8 cellular contexts compared by ENCODE assay signal in genomic region chr2:39227628-39228412, GRCh38. TPM values are rescaled to one million over a fixed set of nuclear protein-coding genes. Genes with fewer than 3 reads are reported as not detected.
DNase-seq lines count a peak whose midpoint lies in the region; ATAC-seq and TF ChIP-seq lines count a peak whose summit lies in the region.

No MANE protein-coding gene starts in this region.

- no peak overlapping the region for H2BK20ac ChIP-seq in IMR-90 (ENCODE audit: low read depth, low read length)

- POLR2A ChIA-PET in IMR-90 (lab: Charles Lee; ENCODE audit: unreplicated experiment) = no interaction called here

- H2BK5ac ChIP-seq in IMR-90 (ENCODE audit: low read depth, low read length, poor library complexity, severe bottlenecking) = no peak overlapping the region

- no peak overlapping the region for H3K18ac ChIP-seq in IMR-90 (ENCODE audit: low read depth, low read length)

- TF ChIP-seq RAD21 in IMR-90 (IDR thresholded peaks at IDR 0.05; ENCODE audit: low read length) = peak; percentile 77

- H2AFZ ChIP-seq in IMR-90 (replicated peaks; ENCODE audit: low read length, poor library complexity) = no peak overlapping the region
- H2AFZ ChIP-seq in fibroblast of lung (ENCODE audit: low read length) = peak overlapping the region; percentile 64

- peak; percentile 81 for DNase-seq in D341Med (ENCODE audit: low spot score)
- peak; percentile 62 for DNase-seq in IMR-90
- peak; percentile 72 to 92 (median 88) for DNase-seq in Peyer's patch
- peak; percentile 73 for DNase-seq in activated T-helper 1 cell treated with Interleukin-2 at 50 U/mL for 16 hours (ENCODE audit: low read depth)
- peak; percentile 58 to 76 for DNase-seq in fibroblast of lung (ENCODE audit: low read depth in 2 of 2)
- peak; percentile 85 for DNase-seq in nephron progenitor cell
- peak; percentile 87 for DNase-seq in stimulated activated naive CD8-positive, alpha-beta T cell treated with anti-CD3 and anti-CD28 coated beads, Interleukin-15, Interleukin-2, amounts not matched to agents 100 U/mL and 50 U/mL, for 24 hours

- 35% methylated on average over 2 of the region's 9 CpGs; no CpG with 5 or more reads in 1 of the 2 experiments for WGBS in IMR-90 (ENCODE audit: extremely low coverage in 2 of 2, insufficient read length in 1 of 2), 2 experiments

- no peak overlapping the region for H3K56ac ChIP-seq in IMR-90 (ENCODE audit: extremely low read depth, insufficient read depth, low read length)

- TF ChIP-seq POLR2A in IMR-90 (IDR thresholded peaks at IDR 0.05; ENCODE audit: low read depth, low read length) (no peak), Peyer's patch (IDR thresholded peaks at IDR 0.05) (no peak)

- in situ Hi-C loops in IMR-90 (cut with MboI; ENCODE audit: low sequenced_read_pairs) = loop anchor here (5.0 to 10.0 kb wide), 2 partner anchors 166 to 283 kb away; no protein-coding TSS in a partner anchor

- H3K36me3 ChIP-seq in IMR-90 (ENCODE audit: control insufficient read depth, insufficient read depth, low read length) = no peaks in the 10 kb centered on the region
- H3K36me3 ChIP-seq in Peyer's patch = no peaks in the 10 kb centered on the region
- H3K36me3 ChIP-seq in fibroblast of lung (ENCODE audit: control insufficient read depth, insufficient read depth, low read length) = no peaks in the 10 kb centered on the region

- no peaks in the 10 kb centered on the region for H3K36me3 Mint-ChIP-seq in nephron progenitor cell (ENCODE audit: low read depth)

- H3K27me3 Mint-ChIP-seq in nephron progenitor cell (ENCODE audit: low read depth, poor library complexity) = no peaks in the 10 kb centered on the region

- H3K27ac ChIP-seq in IMR-90 (ENCODE audit: insufficient read depth, low read length) (no peak overlapping the region), Peyer's patch (peak overlapping the region in 1 of 4 donors; percentile 21), fibroblast of lung (ENCODE audit: insufficient read depth, low read length) (no peak overlapping the region)

- H3K79me1 ChIP-seq in IMR-90 (ENCODE audit: low read depth in 1 of 2, low read length in 2 of 2) = no peaks in the 10 kb centered on the region

- H2AK5ac ChIP-seq in IMR-90 (ENCODE audit: low read depth, low read length) = no peak overlapping the region

- intact Hi-C loops in IMR-90 (cut with micrococcal nuclease) = loop anchor here (1.0 kb wide), 2 partner anchors 109 to 169 kb away; no protein-coding TSS in a partner anchor

- dilution Hi-C loops in IMR-90 (cut with HindIII; ENCODE audit: low sequenced_read_pairs, unreplicated experiment) = no loop called here

- H3K23ac ChIP-seq in IMR-90 (ENCODE audit: low read depth, low read length) = no peak overlapping the region

- no peaks in the 10 kb centered on the region for H3K79me2 ChIP-seq in fibroblast of lung (ENCODE audit: control insufficient read depth, insufficient read depth, low read length)

- H3K9me3 ChIP-seq in IMR-90 (ENCODE audit: control insufficient read depth, insufficient read depth, low read length) (no peaks in the 10 kb centered on the region), Peyer's patch (no peaks in the 10 kb centered on the region), fibroblast of lung (ENCODE audit: control insufficient read depth, insufficient read depth, low read depth, low read length) (no peaks in the 10 kb centered on the region)

- no peak overlapping the region for H2BK15ac ChIP-seq in IMR-90 (ENCODE audit: low read depth, low read length)

- CTCF ChIA-PET in IMR-90 (lab: Yijun Ruan, JAX) = interaction anchor here (0.5 to 3.3 kb wide), 15 partner anchors 9 to 373 kb away, joined by 3 to 28 read pairs (median 4); partner anchors contain the start of gene SOS1

- H2AK9ac ChIP-seq in IMR-90 (replicated peaks; ENCODE audit: low read depth, low read length, poor library complexity) = no peak overlapping the region

- H4K20me1 ChIP-seq in IMR-90 (ENCODE audit: insufficient read depth, low read length) (no peaks in the 10 kb centered on the region), fibroblast of lung (ENCODE audit: control insufficient read depth, extremely low read depth, insufficient read depth, low read length) (no peaks in the 10 kb centered on the region)

- H3K4me1 ChIP-seq in IMR-90 (ENCODE audit: control insufficient read depth, insufficient read depth, low read length) (0 out of 2 replicates have a peak, but pooled peaks cover 1% of the 10 kb centered on the region), Peyer's patch (peaks cover 0 to 3% (median 0%) of the 10 kb centered on the region in 4 donors), fibroblast of lung (ENCODE audit: control insufficient read depth, extremely low read depth, insufficient read depth, low read length) (peaks cover 2% of the 10 kb centered on the region)

- peak; percentile 84 for TF ChIP-seq CTCF in IMR-90 (conservative IDR thresholded peaks at IDR 0.05; ENCODE audit: low read depth, low read length)
- peak; percentile 76 to 89 (median 86) for TF ChIP-seq CTCF in Peyer's patch (IDR thresholded peaks at IDR 0.05)
- TF ChIP-seq CTCF in fibroblast of lung (conservative IDR thresholded peaks at IDR 0.05 in 1 of 2, IDR thresholded peaks at IDR 0.05 in 1 of 2; ENCODE audit: low read depth in 1 of 2, low read length in 2 of 2) = peak; percentile 73 to 82
- peak; percentile 94 for TF ChIP-seq CTCF in nephron progenitor cell (IDR thresholded peaks at IDR 0.05)

- ATAC-seq in GM21515 (IDR thresholded peaks at IDR 0.05; ENCODE audit: unreplicated experiment) (peak; percentile 84), IMR-90 (ENCODE audit: low read depth) (peak; percentile 77)
- ATAC-seq in stimulated activated naive CD8-positive, alpha-beta T cell treated with anti-CD3 and anti-CD28 coated beads, Interleukin-15, Interleukin-2, amounts not matched to agents 100 U/mL and 50 U/mL, for 24 hours = peak; percentile 82

- H3K27ac Mint-ChIP-seq in nephron progenitor cell = no peak overlapping the region

- H3K4me2 ChIP-seq in IMR-90 (ENCODE audit: low read depth, low read length) (peak overlapping the region; percentile 53), fibroblast of lung (ENCODE audit: extremely low read depth, insufficient read depth, low read length) (peak overlapping the region; percentile 54)

- no peak overlapping the region for H3K4me3 ChIP-seq in IMR-90 (ENCODE audit: insufficient read depth, low read depth, low read length)
- H3K4me3 ChIP-seq in Peyer's patch = peak overlapping the region in 2 of 4 donors; percentile 24 to 36
- peak overlapping the region in 1 of 4 experiments; percentile 45 for H3K4me3 ChIP-seq in fibroblast of lung (replicated peaks in 1 of 4; ENCODE audit: control extremely low read depth in 1 of 4, insufficient read depth in 1 of 4, low read depth in 3 of 4, low read length in 4 of 4)

- no peaks in the 10 kb centered on the region for H3K9me3 Mint-ChIP-seq in nephron progenitor cell

- no peak overlapping the region for H4K5ac ChIP-seq in IMR-90 (ENCODE audit: low read depth, low read length)

- H3K9ac ChIP-seq in IMR-90 (ENCODE audit: low read depth, low read length) = no peak overlapping the region; the same call in 1 of the 2 replicates
- no peak overlapping the region for H3K9ac ChIP-seq in fibroblast of lung (ENCODE audit: insufficient read depth, low read length)

- H3K14ac ChIP-seq in IMR-90 (replicated peaks; ENCODE audit: low read depth, low read length) = no peak overlapping the region; the same call in 1 of the 2 replicates

- BruUV-seq in IMR-90 (replicated peaks; lab: Mats Ljungman, UMichigan) = no TSS peak

- no peak overlapping the region for H2BK120ac ChIP-seq in IMR-90 (ENCODE audit: low read depth, low read length)

- H3K4me1 Mint-ChIP-seq in nephron progenitor cell = peaks cover 26% of the 10 kb centered on the region

- H3K4ac ChIP-seq in IMR-90 (ENCODE audit: low read depth, low read length) = no peak overlapping the region

- H3K4me3 Mint-ChIP-seq in nephron progenitor cell = peak overlapping the region; percentile 77

- H3K9me1 ChIP-seq in IMR-90 (ENCODE audit: insufficient read depth, low read length) = no peaks in the 10 kb centered on the region

- H4K91ac ChIP-seq in IMR-90 (ENCODE audit: insufficient read depth, low read depth, low read length) = no peak overlapping the region

- no peaks in the 10 kb centered on the region for H3K27me3 ChIP-seq in IMR-90 (ENCODE audit: control insufficient read depth, insufficient read depth, low read length)
- no peaks in the 10 kb centered on the region for H3K27me3 ChIP-seq in Peyer's patch
- no peaks in the 10 kb centered on the region for H3K27me3 ChIP-seq in fibroblast of lung (ENCODE audit: control insufficient read depth, insufficient read depth, low read length)

- H4K8ac ChIP-seq in IMR-90 (ENCODE audit: low read depth in 2 of 2, low read length in 2 of 2) = no peak overlapping the region

TF ChIP-seq in IMR-90, 13 proteins besides CTCF, POLR2A, EP300 and RAD21:
- TF ChIP-seq ELK1 (IDR thresholded peaks at IDR 0.05; ENCODE audit: borderline replicate concordance, low read depth, low read length) = no peak
- TF ChIP-seq SMC3 (IDR thresholded peaks at IDR 0.05; ENCODE audit: low read depth, low read length) = peak; percentile 87

RNA-seq across cellular contexts. Expression of gene CDKL4, which starts 15.9 kb away (rescaled TPM):
- 0.28 TPM in 1 of 2 replicates, not detected in the other for total RNA-seq in IMR-90 (2012; rRNA removed)
- polyA plus RNA-seq in IMR-90 (2012; rRNA removed) = not detected in 2 replicates
- not detected in 2 replicates for polyA plus RNA-seq in IMR-90 (2012; cell fraction: cytosol; rRNA removed)
- polyA plus RNA-seq in IMR-90 (2012; cell fraction: nucleus; rRNA removed; ENCODE audit: low replicate concordance) = 0.26 TPM in 1 of 2 replicates, not detected in the other
- total RNA-seq in Peyer's patch = 1 to 10 TPM in 1 of 4 donors, under 1 TPM in 2, not detected in 1; 0.70 to 4.1 (median 0.80) TPM
- total RNA-seq in fibroblast of lung = 3.0 and 3.1 TPM in 2 replicates
- 0.09 and 0.18 TPM in 2 replicates for polyA plus RNA-seq in fibroblast of lung
- not detected in 2 replicates for polyA plus RNA-seq in fibroblast of lung (2012)
- not detected in 2 replicates for polyA minus RNA-seq in fibroblast of lung (ENCODE audit: low replicate concordance)
